Comparison of ENCODE assay signal across 9 cellular contexts in the genomic region with DNA sequence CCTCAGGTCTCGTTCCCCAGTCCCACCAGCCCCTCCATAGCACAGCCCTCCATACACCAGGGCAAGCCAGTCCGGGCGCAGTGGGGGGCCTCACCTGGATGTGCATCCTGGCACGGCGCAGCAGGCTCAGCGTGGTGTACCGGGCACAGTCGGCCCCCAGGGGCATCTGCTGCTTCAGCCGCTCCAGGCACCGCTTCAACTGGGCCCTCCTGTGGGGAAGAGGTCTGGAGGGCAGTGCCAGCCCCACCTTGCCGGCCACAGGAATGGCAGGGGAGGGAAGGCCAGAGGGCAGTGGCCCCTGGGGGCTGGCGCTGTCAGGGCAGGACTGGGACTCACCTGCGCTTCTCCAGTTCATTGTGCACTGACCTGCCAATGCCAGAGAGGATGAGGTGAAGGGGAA. TPM values are rescaled to one million over a fixed set of nuclear protein-coding genes. Genes with fewer than 3 reads are reported as not detected.
A peak's percentile ranks its signal among the peaks of the same experiment; 100 is the strongest.
DNase-seq lines count a peak whose midpoint lies in the region; ATAC-seq and TF ChIP-seq lines count a peak whose summit lies in the region.
"Had no signal": no experiment of that assay in that cellular context is flagged by ENCODE, and none has a peak within 500 bp of the region (broad histone marks: within the 10 kb centered on the region; RNA-seq: fewer than 3 reads in every experiment).

No MANE protein-coding gene starts in this region.

- CTCF ChIA-PET in activated naive CD4-positive, alpha-beta T cell treated with anti-CD3 and anti-CD28 coated beads for 36 hours (lab: Charles Lee): interaction anchor here (0.7 to 3.2 kb wide), 38 partner anchors 9 to 206 kb away, joined by 3 to 34 read pairs (median 4); partner anchors contain the start of genes LMAN2, PFN3 and SLC34A1

- H2AFZ ChIP-seq in hepatocyte: no peak overlapping the region
- H2AFZ ChIP-seq: parathyroid adenoma had no signal

- peaks cover 33% of the 10 kb centered on the region for H3K4me1 Mint-ChIP-seq in activated naive CD4-positive, alpha-beta T cell treated with anti-CD3 and anti-CD28 coated beads for 36 hours (ENCODE audit: low read depth)
- peaks cover 73% of the 10 kb centered on the region for H3K4me1 Mint-ChIP-seq in stimulated activated naive CD8-positive, alpha-beta T cell treated with anti-CD3 and anti-CD28 coated beads, Interleukin-15, amount 100 ng/mL, for 72 hours

- H3K4me3 ChIP-seq in SJCRH30 (peak overlapping the region; percentile 98), hepatocyte (no peak overlapping the region)

- no peak overlapping the region for H3K27ac ChIP-seq in SJCRH30
- H3K27ac ChIP-seq in hepatocyte: no peak overlapping the region
- H3K27ac ChIP-seq: parathyroid adenoma had no signal

- H3K27me3 Mint-ChIP-seq in activated naive CD4-positive, alpha-beta T cell treated with anti-CD3 and anti-CD28 coated beads for 36 hours (ENCODE audit: low read depth): peaks cover 3% of the 10 kb centered on the region
- H3K27me3 Mint-ChIP-seq in stimulated activated naive CD8-positive, alpha-beta T cell treated with anti-CD3 and anti-CD28 coated beads, Interleukin-15, amount 100 ng/mL, for 72 hours: no peaks in the 10 kb centered on the region

- H3K9me3 ChIP-seq in SJCRH30 (replicated peaks) (no peaks in the 10 kb centered on the region), hepatocyte (ENCODE audit: low read depth) (no peaks in the 10 kb centered on the region)

- H3K4me1 ChIP-seq in SJCRH30: peaks cover 11% of the 10 kb centered on the region
- H3K4me1 ChIP-seq in hepatocyte (ENCODE audit: insufficient read depth): peaks cover 23% of the 10 kb centered on the region

- DNase-seq in activated naive CD4-positive, alpha-beta T cell treated with anti-CD3 and anti-CD28 coated beads for 36 hours: no peak
- no peak for DNase-seq in activated naive CD4-positive, alpha-beta T cell treated with anti-CD3 and anti-CD28 coated beads, Interleukin-2, amount 50 U/mL, for 72 hours (ENCODE audit: low spot score in 2 of 2)
- DNase-seq in SJCRH30 (no peak), hepatocyte (ENCODE audit: low spot score) (no peak), anterior cingulate cortex (lab: John Stamatoyannopoulos, UW) (no peak)
- DNase-seq in stimulated activated naive CD8-positive, alpha-beta T cell treated with anti-CD3 and anti-CD28 coated beads, Interleukin-15, amount 100 ng/mL, for 72 hours: no peak
- no peak for DNase-seq in stimulated activated naive CD4-positive, alpha-beta T cell (lab: John Stamatoyannopoulos, UW)

- no peaks in the 10 kb centered on the region for H3K9me2 ChIP-seq in hepatocyte (replicated peaks; ENCODE audit: insufficient read depth)

- H3K36me3 ChIP-seq in SJCRH30: peaks cover 26% of the 10 kb centered on the region
- no peaks in the 10 kb centered on the region for H3K36me3 ChIP-seq in hepatocyte (replicated peaks; ENCODE audit: insufficient read depth, low read depth)

- ATAC-seq in activated naive CD4-positive, alpha-beta T cell treated with anti-CD3 and anti-CD28 coated beads, Interleukin-2, amount 50 U/mL, for 72 hours: no peak
- ATAC-seq in stimulated activated naive CD8-positive, alpha-beta T cell treated with anti-CD3 and anti-CD28 coated beads, Interleukin-15, amount 100 ng/mL, for 72 hours: no peak
- ATAC-seq in HG02571 (IDR thresholded peaks at IDR 0.05; ENCODE audit: unreplicated experiment): no peak

- WGBS in hepatocyte (ENCODE audit: low lambda C conversion rate, missing lambda C conversion rate): 95% methylated on average over 13 of the region's 13 CpGs

- H4K20me1 ChIP-seq in hepatocyte (ENCODE audit: insufficient read depth, poor library complexity, severe bottlenecking): peaks cover 4% of the 10 kb centered on the region

- H3K36me3 Mint-ChIP-seq in activated naive CD4-positive, alpha-beta T cell treated with anti-CD3 and anti-CD28 coated beads for 36 hours (ENCODE audit: low read depth): peaks cover 21% of the 10 kb centered on the region
- H3K36me3 Mint-ChIP-seq in activated naive CD4-positive, alpha-beta T cell treated with anti-CD3 and anti-CD28 coated beads, Interleukin-2, amount 50 U/mL, for 72 hours: peaks cover 15 to 30% of the 10 kb centered on the region in 2 donors

- H3K9me3 Mint-ChIP-seq in activated naive CD4-positive, alpha-beta T cell treated with anti-CD3 and anti-CD28 coated beads for 36 hours: no peaks in the 10 kb centered on the region
- no peaks in the 10 kb centered on the region for H3K9me3 Mint-ChIP-seq in activated naive CD4-positive, alpha-beta T cell treated with anti-CD3 and anti-CD28 coated beads, Interleukin-2, amount 50 U/mL, for 72 hours
- H3K9me3 Mint-ChIP-seq in stimulated activated naive CD8-positive, alpha-beta T cell treated with anti-CD3 and anti-CD28 coated beads, Interleukin-15, amount 100 ng/mL, for 72 hours: no peaks in the 10 kb centered on the region

- peaks cover 31% of the 10 kb centered on the region for H3K79me2 ChIP-seq in hepatocyte

- peak overlapping the region; percentile 98 for H3K4me2 ChIP-seq in hepatocyte

- intact Hi-C loops in activated naive CD4-positive, alpha-beta T cell treated with anti-CD3 and anti-CD28 coated beads for 36 hours (cut with micrococcal nuclease): loop anchor here (5.0 to 10.0 kb wide), 2 partner anchors 666 to 773 kb away; partner anchors contain the start of genes RNF44 and TSPAN17

- no peak overlapping the region for H3K27ac Mint-ChIP-seq in activated naive CD4-positive, alpha-beta T cell treated with anti-CD3 and anti-CD28 coated beads for 36 hours
- H3K27ac Mint-ChIP-seq in activated naive CD4-positive, alpha-beta T cell treated with anti-CD3 and anti-CD28 coated beads, Interleukin-2, amount 50 U/mL, for 72 hours: no peak overlapping the region
- no peak overlapping the region for H3K27ac Mint-ChIP-seq in stimulated activated naive CD8-positive, alpha-beta T cell treated with anti-CD3 and anti-CD28 coated beads, Interleukin-15, amount 100 ng/mL, for 72 hours

- H3K4me3 Mint-ChIP-seq in activated naive CD4-positive, alpha-beta T cell treated with anti-CD3 and anti-CD28 coated beads for 36 hours: peak overlapping the region; percentile 97
- peak overlapping the region; percentile 83 to 88 for H3K4me3 Mint-ChIP-seq in stimulated activated naive CD8-positive, alpha-beta T cell treated with anti-CD3 and anti-CD28 coated beads, Interleukin-15, amount 100 ng/mL, for 72 hours

- H3K27me3 ChIP-seq in SJCRH30 (no peaks in the 10 kb centered on the region), hepatocyte (no peaks in the 10 kb centered on the region)

- no peak for TF ChIP-seq CTCF in hepatocyte (IDR thresholded peaks at IDR 0.05; ENCODE audit: poor library complexity)

RNA-seq across cellular contexts. Expression of gene MXD3, which starts 1.4 kb away (rescaled TPM):
- 10 to 100 TPM; 45.0 to 51.7 TPM for total RNA-seq in activated naive CD4-positive, alpha-beta T cell treated with anti-CD3 and anti-CD28 coated beads for 36 hours
- 10 to 100 TPM; 31.4 to 73.9 TPM for total RNA-seq in activated naive CD4-positive, alpha-beta T cell treated with anti-CD3 and anti-CD28 coated beads, Interleukin-2, amount 50 U/mL, for 72 hours
- total RNA-seq in SJCRH30 (2014; rRNA removed; shearing (Covaris generic)): 36.6 and 37.6 TPM in 2 replicates
- total RNA-seq in hepatocyte: 14.0 and 22.3 TPM in 2 replicates
- 11.9 and 16.5 TPM in 2 replicates for polyA plus RNA-seq in hepatocyte

RNA-seq across cellular contexts. Expression of gene PRELID1, which starts 6.7 kb away (rescaled TPM):
- total RNA-seq in activated naive CD4-positive, alpha-beta T cell treated with anti-CD3 and anti-CD28 coated beads for 36 hours: 100 to 1,000 TPM; 253 to 254 TPM
- total RNA-seq in activated naive CD4-positive, alpha-beta T cell treated with anti-CD3 and anti-CD28 coated beads, Interleukin-2, amount 50 U/mL, for 72 hours: 100 to 1,000 TPM; 161 to 206 TPM
- 226 and 259 TPM in 2 replicates for total RNA-seq in SJCRH30 (2014; rRNA removed; shearing (Covaris generic))
- 228 and 245 TPM in 2 replicates for total RNA-seq in hepatocyte
- polyA plus RNA-seq in hepatocyte: 255 and 282 TPM in 2 replicates

RNA-seq across cellular contexts. Expression of gene RAB24, which starts 6.8 kb away (rescaled TPM):
- 10 to 100 TPM; 10.9 to 13.2 TPM for total RNA-seq in activated naive CD4-positive, alpha-beta T cell treated with anti-CD3 and anti-CD28 coated beads for 36 hours
- total RNA-seq in activated naive CD4-positive, alpha-beta T cell treated with anti-CD3 and anti-CD28 coated beads, Interleukin-2, amount 50 U/mL, for 72 hours: 10 to 100 TPM; 14.8 to 21.5 TPM
- 24.1 and 25.4 TPM in 2 replicates for total RNA-seq in SJCRH30 (2014; rRNA removed; shearing (Covaris generic))
- total RNA-seq in hepatocyte: 25.7 and 30.3 TPM in 2 replicates
- 64.6 and 76.6 TPM in 2 replicates for polyA plus RNA-seq in hepatocyte

RNA-seq across cellular contexts. Expression of gene LMAN2, which starts 41.1 kb away (rescaled TPM):
- total RNA-seq in activated naive CD4-positive, alpha-beta T cell treated with anti-CD3 and anti-CD28 coated beads for 36 hours: 10 to 100 TPM; 82.2 to 83.9 TPM
- total RNA-seq in activated naive CD4-positive, alpha-beta T cell treated with anti-CD3 and anti-CD28 coated beads, Interleukin-2, amount 50 U/mL, for 72 hours: 100 to 1,000 TPM in 1 of 2 donors, 10 to 100 TPM in 1; 96.7 to 108 TPM
- total RNA-seq in SJCRH30 (2014; rRNA removed; shearing (Covaris generic)): 144 and 156 TPM in 2 replicates
- 357 and 366 TPM in 2 replicates for total RNA-seq in hepatocyte
- polyA plus RNA-seq in hepatocyte: 381 and 391 TPM in 2 replicates

RNA-seq across cellular contexts. Expression of gene RGS14, which starts 47.4 kb away (rescaled TPM):
- total RNA-seq in activated naive CD4-positive, alpha-beta T cell treated with anti-CD3 and anti-CD28 coated beads for 36 hours: 10 to 100 TPM; 34.6 to 39.2 TPM
- 10 to 100 TPM; 22.0 to 77.6 TPM for total RNA-seq in activated naive CD4-positive, alpha-beta T cell treated with anti-CD3 and anti-CD28 coated beads, Interleukin-2, amount 50 U/mL, for 72 hours
- total RNA-seq in SJCRH30 (2014; rRNA removed; shearing (Covaris generic)): 4.0 and 4.8 TPM in 2 replicates
- total RNA-seq in hepatocyte: 26.1 and 36.5 TPM in 2 replicates
- polyA plus RNA-seq in hepatocyte: 30.7 and 37.0 TPM in 2 replicates
